In the genomic region with DNA sequence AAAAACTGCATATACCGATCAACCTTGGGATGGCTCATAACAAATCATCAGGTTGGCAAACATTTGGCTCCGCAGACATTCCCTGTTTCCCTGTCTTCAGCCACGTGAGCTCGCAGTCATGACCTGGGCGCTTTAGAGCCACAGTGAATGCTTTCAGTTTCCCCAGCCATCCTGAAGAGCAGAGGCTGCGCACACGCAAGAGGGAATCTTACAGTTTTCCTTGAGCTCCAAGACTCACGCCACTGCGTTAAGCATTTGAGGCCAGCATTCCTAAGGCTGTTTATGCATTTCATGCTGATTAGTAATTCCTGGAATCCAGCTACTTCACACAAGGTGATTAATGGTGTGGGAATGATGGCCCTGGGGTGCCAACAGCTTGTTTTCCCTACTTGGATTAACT, we compare ENCODE assay signal across 9 cellular contexts.
DNase-seq lines count a peak whose midpoint lies in the region; ATAC-seq, FAIRE-seq and TF ChIP-seq lines count a peak whose summit lies in the region.
"Had no signal": no experiment of that assay in that cellular context is flagged by ENCODE, and none has a peak within 500 bp of the region (broad histone marks: within the 10 kb centered on the region; RNA-seq: fewer than 3 reads in every experiment).

No MANE protein-coding gene starts in this region.

- H3K9me1 ChIP-seq in K562 (ENCODE audit: control insufficient read depth, insufficient read depth, low read length) = no peaks in the 10 kb centered on the region

- no peak overlapping the region for H3K27ac ChIP-seq in K562 (ENCODE audit: extremely low read depth, low read depth, low read length)

- DNase-seq in HS-5 (ENCODE audit: low read depth) (peak; percentile 87), K562 (ENCODE audit: extremely low read depth in 1 of 4, low spot score in 3 of 4) (no peak), iris pigment epithelial cell (ENCODE audit: low read depth) (peak; percentile 97), type B pancreatic cell (ENCODE audit: extremely low spot score, unreplicated experiment) (no peak), T-helper 1 cell (no peak), NK-92 (lab: John Stamatoyannopoulos, UW; ENCODE audit: unreplicated experiment) (no peak)
- no peak for DNase-seq in activated T-helper 1 cell treated with anti-CD3 and anti-CD28 coated beads, Interleukin-12 subunit alpha, Interleukin-12 subunit beta, Interleukin-2, Interleukin-4 antibody, amounts not matched to agents 30 ng/mL and 10 ng/mL and 1 ng/mL, durations not matched to agents 14 hours and 24 hours and 36 hours (ENCODE audit: low spot score)
- DNase-seq: activated CD8-positive, alpha-beta T cell treated with anti-CD3 and anti-CD28 coated beads for 36 hours; effector memory CD8-positive, alpha-beta T cell had no signal

- H3K36me3 Mint-ChIP-seq in type B pancreatic cell = peaks cover 10% of the 10 kb centered on the region
- H3K36me3 Mint-ChIP-seq in activated T-helper 1 cell treated with anti-CD3 and anti-CD28 coated beads, Interleukin-12 subunit alpha, Interleukin-12 subunit beta, Interleukin-2, Interleukin-4 antibody, amounts not matched to agents 30 ng/mL and 10 ng/mL and 1 ng/mL, durations not matched to agents 14 hours and 24 hours and 36 hours (ENCODE audit: low read depth) = no peaks in the 10 kb centered on the region

- H3K4me1 ChIP-seq in K562 (replicated peaks in 1 of 2; ENCODE audit: control insufficient read depth in 2 of 2, insufficient read depth in 2 of 2, low read length in 2 of 2) = peaks cover 7 to 8% of the 10 kb centered on the region in 2 experiments; a peak in 4 of 5 replicates

- 48% methylated on average over 9 of the region's 9 CpGs for WGBS in K562 (ENCODE audit: insufficient coverage, low coverage, missing lambda C conversion rate)

- no peaks in the 10 kb centered on the region for H3K9me3 ChIP-seq in K562 (replicated peaks; ENCODE audit: control insufficient read depth, insufficient read depth, low read depth, low read length)

- no peak for TF ChIP-seq CTCF in K562 (IDR thresholded peaks at IDR 0.05 in 2 of 3, conservative IDR thresholded peaks at IDR 0.05 in 1 of 3; ENCODE audit: insufficient read depth in 2 of 3, low read depth in 1 of 3, low read length in 3 of 3)
- TF ChIP-seq CTCF in type B pancreatic cell (conservative IDR thresholded peaks at IDR 0.05) = no peak

- H3K9me3 Mint-ChIP-seq in type B pancreatic cell = no peaks in the 10 kb centered on the region
- H3K9me3 Mint-ChIP-seq in activated T-helper 1 cell treated with anti-CD3 and anti-CD28 coated beads, Interleukin-12 subunit alpha, Interleukin-12 subunit beta, Interleukin-2, Interleukin-4 antibody, amounts not matched to agents 30 ng/mL and 10 ng/mL and 1 ng/mL, durations not matched to agents 14 hours and 24 hours and 36 hours = no peaks in the 10 kb centered on the region
- H3K9me3 Mint-ChIP-seq: activated CD8-positive, alpha-beta T cell treated with anti-CD3 and anti-CD28 coated beads for 36 hours; effector memory CD8-positive, alpha-beta T cell had no signal

- no peak for TF ChIP-seq POLR2A in K562 (conservative IDR thresholded peaks at IDR 0.05)

- intact Hi-C loops in K562 (cut with micrococcal nuclease) = no loop called here
- intact Hi-C loops in activated T-helper 1 cell treated with anti-CD3 and anti-CD28 coated beads, Interleukin-12 subunit alpha, Interleukin-12 subunit beta, Interleukin-2, Interleukin-4 antibody, amounts not matched to agents 30 ng/mL and 10 ng/mL and 1 ng/mL, durations not matched to agents 14 hours and 24 hours and 36 hours (cut with micrococcal nuclease) = no loop called here

- TF ChIP-seq RAD21 in K562 (CRISPR knock-in tag; conservative IDR thresholded peaks at IDR 0.05 in 1 of 2, IDR thresholded peaks at IDR 0.05 in 1 of 2) = no peak

- H3K36me3 ChIP-seq in K562 (ENCODE audit: control insufficient read depth, insufficient read depth, low read length) = no peaks in the 10 kb centered on the region

- no peaks in the 10 kb centered on the region for H4K20me1 ChIP-seq in K562 (replicated peaks; ENCODE audit: control insufficient read depth, insufficient read depth, low read length)

- BruUV-seq in K562 (replicated peaks; lab: Mats Ljungman, UMichigan) = no TSS peak

- in situ Hi-C loops in K562 (cut with MboI) = no loop called here

- H3K27me3 ChIP-seq in K562 (ENCODE audit: control insufficient read depth in 2 of 2, insufficient read depth in 2 of 2, low read length in 2 of 2) = peaks cover 8 to 36% of the 10 kb centered on the region in 2 experiments; a peak in 4 of 5 replicates

- no peak overlapping the region for H3K4me3 Mint-ChIP-seq in type B pancreatic cell
- no peak overlapping the region for H3K4me3 Mint-ChIP-seq in activated T-helper 1 cell treated with anti-CD3 and anti-CD28 coated beads, Interleukin-12 subunit alpha, Interleukin-12 subunit beta, Interleukin-2, Interleukin-4 antibody, amounts not matched to agents 30 ng/mL and 10 ng/mL and 1 ng/mL, durations not matched to agents 14 hours and 24 hours and 36 hours
- H3K4me3 Mint-ChIP-seq: activated CD8-positive, alpha-beta T cell treated with anti-CD3 and anti-CD28 coated beads for 36 hours; effector memory CD8-positive, alpha-beta T cell had no signal

- POLR2A ChIA-PET in K562 (lab: Yijun Ruan, JAX) = interaction anchor here (0.8 to 1.4 kb wide), 4 partner anchors 11 to 262 kb away, joined by 3 to 4 read pairs (median 3); no protein-coding TSS in a partner anchor

- no peak for TF ChIP-seq EP300 in K562 (IDR thresholded peaks at IDR 0.05; ENCODE audit: low read length)

- CTCF ChIA-PET in K562 (lab: Yijun Ruan, JAX; ENCODE audit: low intra/inter-chr PET ratio) = no interaction called here

- H3K4me3 ChIP-seq in K562 = no peak overlapping the region

- no peaks in the 10 kb centered on the region for H3K27me3 Mint-ChIP-seq in type B pancreatic cell
- H3K27me3 Mint-ChIP-seq in activated T-helper 1 cell treated with anti-CD3 and anti-CD28 coated beads, Interleukin-12 subunit alpha, Interleukin-12 subunit beta, Interleukin-2, Interleukin-4 antibody, amounts not matched to agents 30 ng/mL and 10 ng/mL and 1 ng/mL, durations not matched to agents 14 hours and 24 hours and 36 hours (ENCODE audit: insufficient read depth) = peaks cover 10% of the 10 kb centered on the region
- H3K27me3 Mint-ChIP-seq: activated CD8-positive, alpha-beta T cell treated with anti-CD3 and anti-CD28 coated beads for 36 hours had no signal

- no peak overlapping the region for H3K4me2 ChIP-seq in K562 (ENCODE audit: insufficient read depth, low read length)

- no peak overlapping the region for H2AFZ ChIP-seq in K562 (ENCODE audit: low read depth, low read length)

- ATAC-seq in K562 = no peak
- ATAC-seq: activated CD8-positive, alpha-beta T cell treated with anti-CD3 and anti-CD28 coated beads for 36 hours; effector memory CD8-positive, alpha-beta T cell had no signal

- peaks cover 24% of the 10 kb centered on the region for H3K4me1 Mint-ChIP-seq in type B pancreatic cell (ENCODE audit: unreplicated experiment)
- no peaks in the 10 kb centered on the region for H3K4me1 Mint-ChIP-seq in activated T-helper 1 cell treated with anti-CD3 and anti-CD28 coated beads, Interleukin-12 subunit alpha, Interleukin-12 subunit beta, Interleukin-2, Interleukin-4 antibody, amounts not matched to agents 30 ng/mL and 10 ng/mL and 1 ng/mL, durations not matched to agents 14 hours and 24 hours and 36 hours (ENCODE audit: low read depth)

- H3K27ac Mint-ChIP-seq in type B pancreatic cell = peak overlapping the region; percentile 48
- H3K27ac Mint-ChIP-seq in activated T-helper 1 cell treated with anti-CD3 and anti-CD28 coated beads, Interleukin-12 subunit alpha, Interleukin-12 subunit beta, Interleukin-2, Interleukin-4 antibody, amounts not matched to agents 30 ng/mL and 10 ng/mL and 1 ng/mL, durations not matched to agents 14 hours and 24 hours and 36 hours = no peak overlapping the region
- H3K27ac Mint-ChIP-seq: activated CD8-positive, alpha-beta T cell treated with anti-CD3 and anti-CD28 coated beads for 36 hours; effector memory CD8-positive, alpha-beta T cell had no signal

- H3K9ac ChIP-seq in K562 (ENCODE audit: insufficient read depth in 1 of 2, low read depth in 2 of 2, low read length in 2 of 2) = no peak overlapping the region

- no peaks in the 10 kb centered on the region for H3K79me2 ChIP-seq in K562 (ENCODE audit: control insufficient read depth, insufficient read depth, low read length)

- FAIRE-seq in K562 (lab: Jason Lieb, UNC) = peak; percentile 51

TF ChIP-seq in K562, 482 proteins besides CTCF, POLR2A, EP300 and RAD21:
- TF ChIP-seq SIN3B (IDR thresholded peaks at IDR 0.05; ENCODE audit: low read depth) (no peak), THRA (IDR thresholded peaks at IDR 0.05) (no peak), CREB3 (tag; conservative IDR thresholded peaks at IDR 0.05; ENCODE audit: low read depth) (no peak), YBX1 (IDR thresholded peaks at IDR 0.05) (no peak)

Comparison
In these comparisons a context has a peak if more than half of its experiments do, and no peak if none do; other contexts are left out.
1. DNase-seq: peak in HS-5 (single experiment) and iris pigment epithelial cell (single experiment); none in K562 (0 of 4), type B pancreatic cell (single experiment), T-helper 1 cell (0 of 5), activated T-helper 1 cell treated with anti-CD3 and anti-CD28 coated beads, Interleukin-12 subunit alpha, Interleukin-12 subunit beta, Interleukin-2, Interleukin-4 antibody, amounts not matched to agents 30 ng/mL and 10 ng/mL and 1 ng/mL, durations not matched to agents 14 hours and 24 hours and 36 hours (single experiment) and NK-92 (single experiment).